Comparison of ENCODE assay signal across 24 cellular contexts in genomic region chr13:100645382-100645781, GRCh38. TPM values are rescaled to one million over a fixed set of nuclear protein-coding genes. Genes with fewer than 3 reads are reported as not detected.
DNase-seq lines count a peak whose midpoint lies in the region; ATAC-seq and TF ChIP-seq lines count a peak whose summit lies in the region.
"Had no signal": no experiment of that assay in that cellular context is flagged by ENCODE, and none has a peak within 500 bp of the region (broad histone marks: within the 10 kb centered on the region; RNA-seq: fewer than 3 reads in every experiment).

No MANE protein-coding gene starts in this region.

- TF ChIP-seq POLR2A in breast epithelium (IDR thresholded peaks at IDR 0.05): no peak

- H3K9me3 ChIP-seq in breast epithelium (no peaks in the 10 kb centered on the region), ascending aorta (no peaks in the 10 kb centered on the region)
- H3K9me3 ChIP-seq: body of pancreas, SJCRH30, tibial nerve had no signal

- intact Hi-C loops in breast epithelium (cut with DNase I; ENCODE audit: low total_unique reads) (no loop called here), ascending aorta (cut with DNase I) (no loop called here)

- H3K27ac Mint-ChIP-seq in GM23338 (peak overlapping the region; percentile 27; the same call in 1 of the 2 replicates), nephron (peak overlapping the region; percentile 57 to 72 (median 66))
- H3K27ac Mint-ChIP-seq: activated CD8-positive, alpha-beta memory T cell treated with anti-CD3 and anti-CD28 coated beads, Interleukin-2, amount 10 ng/mL, durations not matched to agents 7 days and 5 days; activated naive CD8-positive, alpha-beta T cell treated with anti-CD3 and anti-CD28 coated beads, Interleukin-2, amount 10 ng/mL, durations not matched to agents 7 days and 5 days; activated T-helper 2 cell treated with anti-CD3 and anti-CD28 coated beads, Interferon-gamma antibody, Interleukin-2, Interleukin-4, amounts not matched to agents 10 μg/mL and 5 μg/mL and 100 μg/mL, durations not matched to agents 14 hours and 24 hours and 36 hours; HFFc6; stimulated activated naive CD8-positive, alpha-beta T cell treated with anti-CD3 and anti-CD28 coated beads, Interleukin-15, Interleukin-2, amounts not matched to agents 100 ng/mL and 50 ng/mL, for 24 hours had no signal

- H3F3A ChIP-seq in GM23338 (replicated peaks; ENCODE audit: low read depth): 0 out of 2 replicates have a peak, but pooled peaks cover 4% of the 10 kb centered on the region

- TF ChIP-seq CTCF in GM23338 (conservative IDR thresholded peaks at IDR 0.05; ENCODE audit: low read depth in 2 of 2) (no peak), nephron (IDR thresholded peaks at IDR 0.05; ENCODE audit: unreplicated experiment in 3 of 3) (no peak), breast epithelium (IDR thresholded peaks at IDR 0.05) (no peak), ascending aorta (IDR thresholded peaks at IDR 0.05) (no peak)

- no peaks in the 10 kb centered on the region for H3K9me3 Mint-ChIP-seq in GM23338
- no peaks in the 10 kb centered on the region for H3K9me3 Mint-ChIP-seq in nephron
- H3K9me3 Mint-ChIP-seq: activated naive CD8-positive, alpha-beta T cell treated with anti-CD3 and anti-CD28 coated beads, Interleukin-2, amount 10 ng/mL, durations not matched to agents 7 days and 5 days; activated T-helper 2 cell treated with anti-CD3 and anti-CD28 coated beads, Interferon-gamma antibody, Interleukin-2, Interleukin-4, amounts not matched to agents 10 μg/mL and 5 μg/mL and 100 μg/mL, durations not matched to agents 14 hours and 24 hours and 36 hours; CD14-positive monocyte; HFFc6; stimulated activated naive CD8-positive, alpha-beta T cell treated with anti-CD3 and anti-CD28 coated beads, Interleukin-15, Interleukin-2, amounts not matched to agents 100 ng/mL and 50 ng/mL, for 24 hours had no signal

- no peaks in the 10 kb centered on the region for H3K79me2 ChIP-seq in GM23338 (replicated peaks; ENCODE audit: insufficient read depth)

- no peak overlapping the region for H3K4me3 ChIP-seq in GM23338
- no peak overlapping the region for H3K4me3 ChIP-seq in breast epithelium
- no peak overlapping the region for H3K4me3 ChIP-seq in ascending aorta
- H3K4me3 ChIP-seq: body of pancreas, coronary artery, lung, SJCRH30, tibial nerve had no signal

- H3K9me2 ChIP-seq in GM23338 (ENCODE audit: insufficient read depth): no peaks in the 10 kb centered on the region

- peaks cover 5% of the 10 kb centered on the region; the same call in 1 of the 3 replicates for H3K4me1 Mint-ChIP-seq in GM23338
- peaks cover 37% of the 10 kb centered on the region for H3K4me1 Mint-ChIP-seq in nephron
- H3K4me1 Mint-ChIP-seq: activated CD8-positive, alpha-beta memory T cell treated with anti-CD3 and anti-CD28 coated beads, Interleukin-2, amount 10 ng/mL, durations not matched to agents 7 days and 5 days; CD14-positive monocyte had no signal

- H3K4me3 Mint-ChIP-seq in GM23338: no peak overlapping the region; the same call in 2 of the 3 replicates
- H3K4me3 Mint-ChIP-seq in nephron: no peak overlapping the region
- H3K4me3 Mint-ChIP-seq: activated CD8-positive, alpha-beta memory T cell treated with anti-CD3 and anti-CD28 coated beads, Interleukin-2, amount 10 ng/mL, durations not matched to agents 7 days and 5 days; activated naive CD8-positive, alpha-beta T cell treated with anti-CD3 and anti-CD28 coated beads, Interleukin-2, amount 10 ng/mL, durations not matched to agents 7 days and 5 days; CD14-positive monocyte; HFFc6; stimulated activated naive CD8-positive, alpha-beta T cell treated with anti-CD3 and anti-CD28 coated beads, Interleukin-15, Interleukin-2, amounts not matched to agents 100 ng/mL and 50 ng/mL, for 24 hours had no signal

- H3K4me2 ChIP-seq in GM23338: no peak overlapping the region
- H3K4me2 ChIP-seq: KMS-11 had no signal

- H2AFZ ChIP-seq in GM23338: no peak overlapping the region

- H3K27me3 ChIP-seq in GM23338 (ENCODE audit: insufficient read depth): no peaks in the 10 kb centered on the region
- no peaks in the 10 kb centered on the region for H3K27me3 ChIP-seq in breast epithelium
- H3K27me3 ChIP-seq in ascending aorta: no peaks in the 10 kb centered on the region
- H3K27me3 ChIP-seq: body of pancreas, SJCRH30, tibial nerve had no signal

- H3K36me3 Mint-ChIP-seq in GM23338 (ENCODE audit: low read depth): peaks cover 34% of the 10 kb centered on the region
- peaks cover 48% of the 10 kb centered on the region for H3K36me3 Mint-ChIP-seq in nephron (ENCODE audit: low read depth)

- H3K36me3 ChIP-seq in GM23338 (ENCODE audit: insufficient read depth) (no peaks in the 10 kb centered on the region), breast epithelium (no peaks in the 10 kb centered on the region), ascending aorta (peaks cover 6 to 14% of the 10 kb centered on the region in 2 donors)
- H3K36me3 ChIP-seq: SJCRH30 had no signal

- DNase-seq in GM23338 (ENCODE audit: low spot score) (no peak), NCI-H146 (lab: John Stamatoyannopoulos, UW) (peak; percentile 99), NCI-H748 (lab: John Stamatoyannopoulos, UW; ENCODE audit: unreplicated experiment) (peak; percentile 98), breast epithelium (ENCODE audit: low spot score in 2 of 2) (no peak), ascending aorta (ENCODE audit: low spot score in 2 of 2) (no peak)
- DNase-seq in stimulated activated naive CD4-positive, alpha-beta T cell treated with Interleukin-2 at 50 U/mL for 16 hours (lab: John Stamatoyannopoulos, UW): no peak
- DNase-seq: activated CD4-positive, alpha-beta T cell treated with anti-CD3 and anti-CD28 coated beads for 4 hours; activated CD8-positive, alpha-beta memory T cell treated with anti-CD3 and anti-CD28 coated beads, Interleukin-2, amount 10 ng/mL, durations not matched to agents 7 days and 5 days; activated naive CD8-positive, alpha-beta T cell treated with anti-CD3 and anti-CD28 coated beads, Interleukin-2, amount 10 ng/mL, durations not matched to agents 7 days and 5 days; body of pancreas; GDM1; HFFc6; NCI-H226; SJCRH30; small intestine had no signal

- ATAC-seq in GM23338 (peak; percentile 44; the same call in 2 of the 3 replicates), GM21825 (IDR thresholded peaks at IDR 0.05; ENCODE audit: unreplicated experiment) (no peak)
- ATAC-seq: activated CD8-positive, alpha-beta memory T cell treated with anti-CD3 and anti-CD28 coated beads, Interleukin-2, amount 10 ng/mL, durations not matched to agents 7 days and 5 days; body of pancreas had no signal

- peaks cover 7% of the 10 kb centered on the region for H3K27me3 Mint-ChIP-seq in GM23338 (ENCODE audit: insufficient read depth, low read depth, poor library complexity)
- no peaks in the 10 kb centered on the region for H3K27me3 Mint-ChIP-seq in nephron (ENCODE audit: low read depth)
- H3K27me3 Mint-ChIP-seq: activated CD8-positive, alpha-beta memory T cell treated with anti-CD3 and anti-CD28 coated beads, Interleukin-2, amount 10 ng/mL, durations not matched to agents 7 days and 5 days; activated naive CD8-positive, alpha-beta T cell treated with anti-CD3 and anti-CD28 coated beads, Interleukin-2, amount 10 ng/mL, durations not matched to agents 7 days and 5 days; stimulated activated naive CD8-positive, alpha-beta T cell treated with anti-CD3 and anti-CD28 coated beads, Interleukin-15, Interleukin-2, amounts not matched to agents 100 ng/mL and 50 ng/mL, for 24 hours had no signal

- H4K20me1 ChIP-seq in GM23338 (replicated peaks; ENCODE audit: insufficient read depth): peaks cover 5% of the 10 kb centered on the region

- H3K4me1 ChIP-seq in GM23338 (ENCODE audit: insufficient read depth): no peaks in the 10 kb centered on the region
- no peaks in the 10 kb centered on the region for H3K4me1 ChIP-seq in breast epithelium
- H3K4me1 ChIP-seq in ascending aorta: no peaks in the 10 kb centered on the region
- H3K4me1 ChIP-seq: body of pancreas, SJCRH30, tibial nerve had no signal

- no peak overlapping the region for H3K27ac ChIP-seq in GM23338 (ENCODE audit: low read depth)
- H3K27ac ChIP-seq in breast epithelium: no peak overlapping the region
- H3K27ac ChIP-seq in ascending aorta: no peak overlapping the region
- H3K27ac ChIP-seq: body of pancreas, coronary artery, KMS-11, SJCRH30, tibial nerve had no signal

TF ChIP-seq in GM23338, 12 proteins besides CTCF, POLR2A, EP300 and RAD21 (continues in another document):
- TF ChIP-seq ZNF114 (CRISPR knock-in tag; IDR thresholded peaks at IDR 0.05) (no peak), EZH2phosphoT487 (IDR thresholded peaks at IDR 0.05; ENCODE audit: unreplicated experiment) (no peak), POLR2AphosphoS5 (IDR thresholded peaks at IDR 0.05; ENCODE audit: low read depth) (no peak), STAT1 (IDR thresholded peaks at IDR 0.05; ENCODE audit: unreplicated experiment) (no peak)

RNA-seq across cellular contexts. Expression of gene TMTC4, which starts 29.2 kb away (rescaled TPM):
- total RNA-seq in GM23338 (2014; rRNA removed; shearing (Covaris generic)): 37.9 and 50.0 TPM in 2 replicates
- 16.0 and 21.9 TPM in 2 replicates for polyA plus RNA-seq in GM23338 (2016; fragmentation: Nextera tagmentation; extraction: Ambion mirVana)
- 10 to 100 TPM; 16.6 to 28.2 (median 16.8) TPM for total RNA-seq in breast epithelium
- 11.5 TPM for total RNA-seq in ascending aorta

RNA-seq across cellular contexts. Expression of gene GGACT, which starts 56.8 kb away (rescaled TPM):
- total RNA-seq in GM23338 (2014; rRNA removed; shearing (Covaris generic)): 0.24 and 1.1 TPM in 2 replicates
- 0.61 and 1.0 TPM in 2 replicates for polyA plus RNA-seq in GM23338 (2016; fragmentation: Nextera tagmentation; extraction: Ambion mirVana)
- total RNA-seq in breast epithelium (1 to 10 TPM; 1.8 to 4.8 (median 2.3) TPM), ascending aorta (1.2 TPM)

Comparison
In these comparisons a context has a peak if more than half of its experiments do, and no peak if none do; other contexts are left out.
1. DNase-seq: peak in NCI-H146 (single experiment) and NCI-H748 (single experiment); none in GM23338 (single experiment), breast epithelium (0 of 2), stimulated activated naive CD4-positive, alpha-beta T cell treated with Interleukin-2 at 50 U/mL for 16 hours (single experiment) and ascending aorta (0 of 2).